ENCODE assay signal across 22 cellular contexts in genomic region chr10:31724296-31724695, GRCh38.
DNase-seq lines count a peak whose midpoint lies in the region; ATAC-seq, FAIRE-seq and TF ChIP-seq lines count a peak whose summit lies in the region.
"Had no signal": no experiment of that assay in that cellular context is flagged by ENCODE, and none has a peak within 500 bp of the region (broad histone marks: within the 10 kb centered on the region; RNA-seq: fewer than 3 reads in every experiment).

No MANE protein-coding gene starts in this region.

- H3K27ac ChIP-seq in DND-41 (ENCODE audit: low read length) (no peak overlapping the region), prostate gland (no peak overlapping the region)
- H3K27ac ChIP-seq: BLaER1, C4-2B had no signal

- H4K20me1 ChIP-seq in DND-41 (ENCODE audit: insufficient read depth, low read length), result no peaks in the 10 kb centered on the region
- H4K20me1 ChIP-seq: BLaER1 had no signal

- no peak for TF ChIP-seq POLR2A in prostate gland (IDR thresholded peaks at IDR 0.05)

- no peak overlapping the region for H3K27ac Mint-ChIP-seq in osteocyte (ENCODE audit: unreplicated experiment)
- H3K27ac Mint-ChIP-seq in activated T-cell treated with anti-CD3 and anti-CD28 coated beads, Interleukin-2, amount 50 U/mL, for 72 hours, result no peak overlapping the region
- H3K27ac Mint-ChIP-seq: B cell; CD4-positive, CD25-positive, alpha-beta regulatory T cell; CD8-positive, alpha-beta T cell; GM23338; H9 had no signal

- peaks cover 8% of the 10 kb centered on the region for H3K9me3 Mint-ChIP-seq in osteocyte (ENCODE audit: unreplicated experiment)
- H3K9me3 Mint-ChIP-seq in activated T-cell treated with anti-CD3 and anti-CD28 coated beads, Interleukin-2, amount 50 U/mL, for 72 hours, result no peaks in the 10 kb centered on the region
- H3K9me3 Mint-ChIP-seq: CD8-positive, alpha-beta T cell had no signal

- H3K4me3 Mint-ChIP-seq in osteocyte (ENCODE audit: unreplicated experiment), result no peak overlapping the region
- no peak overlapping the region for H3K4me3 Mint-ChIP-seq in activated T-cell treated with anti-CD3 and anti-CD28 coated beads, Interleukin-2, amount 50 U/mL, for 72 hours
- H3K4me3 Mint-ChIP-seq: B cell; CD4-positive, CD25-positive, alpha-beta regulatory T cell; CD8-positive, alpha-beta T cell; GM23338 had no signal

- WGBS in prostate gland, result 89% methylated on average over 5 of the region's 5 CpGs

- H3K4me1 Mint-ChIP-seq in osteocyte (ENCODE audit: unreplicated experiment), result peaks cover 5% of the 10 kb centered on the region
- peaks cover 10% of the 10 kb centered on the region for H3K4me1 Mint-ChIP-seq in activated T-cell treated with anti-CD3 and anti-CD28 coated beads, Interleukin-2, amount 50 U/mL, for 72 hours (ENCODE audit: low read depth)
- H3K4me1 Mint-ChIP-seq: B cell; CD4-positive, CD25-positive, alpha-beta regulatory T cell had no signal

- H3K4me2 ChIP-seq in DND-41 (ENCODE audit: insufficient read depth, low read length), result no peak overlapping the region
- H3K4me2 ChIP-seq: BLaER1, GM23338 had no signal

- no peaks in the 10 kb centered on the region for H3K27me3 Mint-ChIP-seq in osteocyte (ENCODE audit: unreplicated experiment)
- H3K27me3 Mint-ChIP-seq in activated T-cell treated with anti-CD3 and anti-CD28 coated beads, Interleukin-2, amount 50 U/mL, for 72 hours (ENCODE audit: low read depth), result peaks cover 11% of the 10 kb centered on the region

- peak; percentile 75 for FAIRE-seq in bronchial epithelial cell (lab: Jason Lieb, UNC)
- FAIRE-seq: GM12878, GM19239 had no signal

- H3K9ac ChIP-seq in DND-41 (ENCODE audit: low read depth, low read length), result no peak overlapping the region
- H3K9ac ChIP-seq: BLaER1 had no signal

- no peak for ATAC-seq in DND-41 (ENCODE audit: insufficient read depth, low read depth)
- no peak for ATAC-seq in activated T-cell treated with anti-CD3 and anti-CD28 coated beads, Interleukin-2, amount 50 U/mL, for 72 hours (replicated peaks in 1 of 2)
- ATAC-seq: CD8-positive, alpha-beta T cell; GM12878; GM23338; HCT116 had no signal

- H3K4me3 ChIP-seq in DND-41 (ENCODE audit: low read depth in 1 of 2, low read length in 2 of 2), result no peak overlapping the region
- no peak overlapping the region for H3K4me3 ChIP-seq in bronchial epithelial cell (ENCODE audit: low read depth, low read length)
- H3K4me3 ChIP-seq in prostate gland, result no peak overlapping the region
- H3K4me3 ChIP-seq: BLaER1, GM12878, GM23338 had no signal

- no peaks in the 10 kb centered on the region for H3K36me3 Mint-ChIP-seq in osteocyte (ENCODE audit: unreplicated experiment)
- peaks cover 1 to 2% of the 10 kb centered on the region in 2 donors for H3K36me3 Mint-ChIP-seq in activated T-cell treated with anti-CD3 and anti-CD28 coated beads, Interleukin-2, amount 50 U/mL, for 72 hours (ENCODE audit: insufficient read depth in 2 of 2)
- H3K36me3 Mint-ChIP-seq: CD4-positive, CD25-positive, alpha-beta regulatory T cell; CD8-positive, alpha-beta T cell had no signal

- intact Hi-C loops in prostate gland (cut with DNase I), result no loop called here

- no peak for TF ChIP-seq CTCF in DND-41 (IDR thresholded peaks at IDR 0.05; ENCODE audit: borderline replicate concordance, extremely low read depth, low read length, poor library complexity, severe bottlenecking)
- TF ChIP-seq CTCF in bronchial epithelial cell (IDR thresholded peaks at IDR 0.05; ENCODE audit: insufficient read depth, low read length, severe bottlenecking), result no peak
- TF ChIP-seq CTCF in osteocyte (IDR thresholded peaks at IDR 0.05), result no peak
- TF ChIP-seq CTCF in prostate gland (IDR thresholded peaks at IDR 0.05), result no peak

- peak overlapping the region; percentile 15; the same call in 1 of the 2 replicates for H2AFZ ChIP-seq in DND-41 (ENCODE audit: low read depth, low read length)
- H2AFZ ChIP-seq: GM23338 had no signal

- DNase-seq in Ammon's horn (ENCODE audit: low spot score) (peak; percentile 51), DND-41 (no peak), bronchial epithelial cell (ENCODE audit: low read depth) (no peak), osteocyte (ENCODE audit: extremely low spot score, unreplicated experiment) (peak; percentile 25), epidermal melanocyte (ENCODE audit: insufficient read length, low spot score) (no peak), prostate gland (ENCODE audit: low spot score) (no peak), NCI-H2196 treated with DMSO at 0.1 percent for 48 hours (lab: John Stamatoyannopoulos, UW; ENCODE audit: unreplicated experiment) (no peak)
- DNase-seq in activated T-cell treated with anti-CD3 and anti-CD28 coated beads, Interleukin-2, amount 50 U/mL, for 72 hours, result no peak
- DNase-seq: Caco-2; CD4-positive, CD25-positive, alpha-beta regulatory T cell; CD8-positive, alpha-beta T cell; DMS153; EL; GDM1; H9 had no signal

- H3K4me1 ChIP-seq in DND-41 (ENCODE audit: insufficient read depth, low read length), result no peaks in the 10 kb centered on the region
- H3K4me1 ChIP-seq in prostate gland (replicated peaks), result no peaks in the 10 kb centered on the region
- H3K4me1 ChIP-seq: BLaER1, Caco-2 had no signal

- H3K9me3 ChIP-seq in DND-41 (ENCODE audit: insufficient read depth, low read length, severe bottlenecking) (no peaks in the 10 kb centered on the region), prostate gland (no peaks in the 10 kb centered on the region)

- H3K36me3 ChIP-seq in DND-41 (ENCODE audit: insufficient read depth, low read length) (no peaks in the 10 kb centered on the region), bronchial epithelial cell (ENCODE audit: control insufficient read depth, insufficient read depth, low read length) (no peaks in the 10 kb centered on the region), prostate gland (no peaks in the 10 kb centered on the region)
- H3K36me3 ChIP-seq: BLaER1 had no signal

- no peaks in the 10 kb centered on the region for H3K79me2 ChIP-seq in DND-41 (ENCODE audit: insufficient read depth, low read length)

- H3K27me3 ChIP-seq in DND-41 (ENCODE audit: insufficient read depth, low read length, poor library complexity) (no peaks in the 10 kb centered on the region), bronchial epithelial cell (ENCODE audit: control insufficient read depth, insufficient read depth, low read length) (peaks cover 3% of the 10 kb centered on the region), prostate gland (replicated peaks; ENCODE audit: insufficient read depth) (no peaks in the 10 kb centered on the region)
- H3K27me3 ChIP-seq: BLaER1 had no signal

Comparison
In these comparisons a context has a peak if more than half of its experiments do, and no peak if none do; other contexts are left out.
1. DNase-seq: peak in Ammon's horn (single experiment) and osteocyte (single experiment); none in DND-41 (single experiment), bronchial epithelial cell (single experiment), epidermal melanocyte (single experiment), prostate gland (single experiment), NCI-H2196 treated with DMSO at 0.1 percent for 48 hours (single experiment) and activated T-cell treated with anti-CD3 and anti-CD28 coated beads, Interleukin-2, amount 50 U/mL, for 72 hours (0 of 2).